In genomic region chr7:152299542-152300143, GRCh38 we compare ENCODE assay signal across 7 cellular contexts.
DNase-seq lines count a peak whose midpoint lies in the region; ATAC-seq, FAIRE-seq and TF ChIP-seq lines count a peak whose summit lies in the region.
"Not testable (repeated sequence)": the region's sequence is repeated elsewhere in the genome, so short reads cannot be mapped to it uniquely, and the experiment has no call there.

No MANE protein-coding gene starts in this region.

- FAIRE-seq in RCC 7860 (lab: Jason Lieb, UNC) (peak; percentile 55), colon (lab: Jason Lieb, UNC) (peak; percentile 85), endometrium (lab: Jason Lieb, UNC) (peak; percentile 37), frontal cortex (lab: Jason Lieb, UNC) (peak; percentile 77), pancreas (lab: Jason Lieb, UNC) (peak; percentile 61), small intestine (lab: Jason Lieb, UNC) (peak; percentile 67)
- not testable (repeated sequence) for FAIRE-seq in K562 (lab: Jason Lieb, UNC)

- not testable (repeated sequence) for H3K9me1 ChIP-seq in K562 (ENCODE audit: control insufficient read depth, insufficient read depth, low read length)

- not testable (repeated sequence) for H3K27ac ChIP-seq in K562 (ENCODE audit: extremely low read depth, low read depth, low read length); pancreas; small intestine (ENCODE audit: low read depth in 1 of 2, low read length in 1 of 2)

- DNase-seq in RCC 7860 (ENCODE audit: low spot score); K562 (ENCODE audit: extremely low read depth in 1 of 4, low spot score in 3 of 4); frontal cortex (ENCODE audit: low spot score in 2 of 2); pancreas; small intestine: not testable (repeated sequence)

- TF ChIP-seq CTCF in K562 (IDR thresholded peaks at IDR 0.05 in 2 of 3, conservative IDR thresholded peaks at IDR 0.05 in 1 of 3; ENCODE audit: insufficient read depth in 2 of 3, low read depth in 1 of 3, low read length in 3 of 3); pancreas (IDR thresholded peaks at IDR 0.05): not testable (repeated sequence)

- 100% methylated on average over 1 of the region's 2 CpGs for WGBS in K562 (ENCODE audit: insufficient coverage, low coverage, missing lambda C conversion rate)
- WGBS in pancreas, 2 donors: 100% methylated on average over 2 of the region's 2 CpGs
- 99 to 100% (median 100%) methylated on average over 1 to 2 of the region's 2 CpGs for WGBS in small intestine, 3 donors

- not testable (repeated sequence) for TF ChIP-seq RAD21 in K562 (CRISPR knock-in tag; conservative IDR thresholded peaks at IDR 0.05 in 1 of 2, IDR thresholded peaks at IDR 0.05 in 1 of 2)

- not testable (repeated sequence) for TF ChIP-seq POLR2A in K562 (conservative IDR thresholded peaks at IDR 0.05)

- not testable (repeated sequence) for H3K4me2 ChIP-seq in K562 (ENCODE audit: insufficient read depth, low read length)

- H3K4me1 ChIP-seq in K562 (replicated peaks in 1 of 2; ENCODE audit: control insufficient read depth in 2 of 2, insufficient read depth in 2 of 2, low read length in 2 of 2); pancreas; small intestine (ENCODE audit: control insufficient read depth in 2 of 2, insufficient read depth in 1 of 2, low read depth in 1 of 2, low read length in 1 of 2): not testable (repeated sequence)

- H3K4me3 ChIP-seq in K562; pancreas; small intestine (ENCODE audit: low read depth in 1 of 2, low read length in 2 of 2): not testable (repeated sequence)

- not testable (repeated sequence) for H3K9me3 ChIP-seq in K562 (replicated peaks; ENCODE audit: control insufficient read depth, insufficient read depth, low read depth, low read length); pancreas; small intestine (ENCODE audit: control insufficient read depth, low read depth)

- not testable (repeated sequence) for H2AFZ ChIP-seq in K562 (ENCODE audit: low read depth, low read length)

- in situ Hi-C loops in K562 (cut with MboI): not testable (repeated sequence)

- H3K79me2 ChIP-seq in K562 (ENCODE audit: control insufficient read depth, insufficient read depth, low read length): not testable (repeated sequence)

- H3K27me3 ChIP-seq in K562 (ENCODE audit: control insufficient read depth in 2 of 2, insufficient read depth in 2 of 2, low read length in 2 of 2); pancreas; small intestine (ENCODE audit: control insufficient read depth in 2 of 2, insufficient read depth in 2 of 2, low read length in 2 of 2): not testable (repeated sequence)

- intact Hi-C loops in K562 (cut with micrococcal nuclease); pancreas (cut with DNase I): not testable (repeated sequence)

- TF ChIP-seq EP300 in K562 (IDR thresholded peaks at IDR 0.05; ENCODE audit: low read length): not testable (repeated sequence)

- CTCF ChIA-PET in K562 (lab: Yijun Ruan, JAX; ENCODE audit: low intra/inter-chr PET ratio): not testable (repeated sequence)

- not testable (repeated sequence) for BruUV-seq in K562 (replicated peaks; lab: Mats Ljungman, UMichigan)

- ATAC-seq in K562, pancreas: not testable (repeated sequence)

- peaks cover 22% of the 10 kb centered on the region; the same call in 2 of the 3 replicates for H3K36me3 ChIP-seq in K562 (ENCODE audit: control insufficient read depth, insufficient read depth, low read length)
- H3K36me3 ChIP-seq in pancreas; small intestine (ENCODE audit: control insufficient read depth in 2 of 2, insufficient read depth in 2 of 2, low read length in 2 of 2): not testable (repeated sequence)

- H3K9ac ChIP-seq in K562 (ENCODE audit: insufficient read depth in 1 of 2, low read depth in 2 of 2, low read length in 2 of 2): not testable (repeated sequence)

- POLR2A ChIA-PET in K562 (lab: Yijun Ruan, JAX): interaction anchor here (0.6 kb wide), 1 partner anchor 48 kb away, joined by 3 read pairs; no protein-coding TSS in a partner anchor

- H4K20me1 ChIP-seq in K562 (replicated peaks; ENCODE audit: control insufficient read depth, insufficient read depth, low read length): not testable (repeated sequence)

TF ChIP-seq in K562, 482 proteins besides CTCF, POLR2A, EP300 and RAD21:
- TF ChIP-seq ZNF507 (tag; conservative IDR thresholded peaks at IDR 0.05): peak; percentile 98
- TF ChIP-seq ZNF354B (CRISPR knock-in tag; IDR thresholded peaks at IDR 0.05): 0 out of 2 replicates have a peak, but pooled peaks have one; percentile 13
TF ChIP-seq in K562: peak in this region for 2; not testable (repeated sequence) for 480.
